17 cellular contexts compared by ENCODE assay signal in the genomic region with DNA sequence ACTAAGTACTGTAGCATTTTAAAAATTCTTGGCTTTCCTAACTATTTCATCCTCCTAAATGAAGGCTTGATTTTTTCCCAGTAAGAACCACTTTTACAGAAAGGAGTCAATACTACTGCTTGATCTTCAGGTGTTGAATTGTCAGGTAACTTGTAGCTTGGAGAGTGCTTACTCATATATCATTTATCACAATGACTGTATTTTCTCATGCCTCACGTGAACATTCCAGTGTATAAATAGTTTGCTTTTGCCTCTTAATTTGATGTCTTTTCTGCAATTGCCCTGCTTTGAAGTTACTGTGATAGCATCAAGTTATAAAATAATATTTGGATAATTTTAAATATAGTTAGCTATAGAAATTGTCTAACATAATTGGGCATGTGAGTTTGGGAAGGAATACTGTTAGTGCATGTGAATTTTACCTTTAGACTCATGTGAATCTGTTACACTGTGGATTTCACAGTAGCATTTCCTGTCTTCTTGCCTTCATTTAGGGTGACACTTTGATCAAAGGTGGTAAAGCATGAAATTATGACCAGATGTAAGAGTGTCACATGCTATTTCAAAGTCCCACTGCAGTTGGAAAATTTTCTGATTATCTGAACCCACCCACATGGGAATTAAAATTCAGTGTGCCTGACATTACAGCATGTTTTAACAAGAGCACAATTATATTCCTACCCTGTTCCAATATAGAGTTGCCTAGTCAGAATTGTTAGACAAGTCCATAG.
DNase-seq lines count a peak whose midpoint lies in the region; ATAC-seq, FAIRE-seq and TF ChIP-seq lines count a peak whose summit lies in the region.
"Had no signal": no experiment of that assay in that cellular context is flagged by ENCODE, and none has a peak within 500 bp of the region (broad histone marks: within the 10 kb centered on the region; RNA-seq: fewer than 3 reads in every experiment).

No MANE protein-coding gene starts in this region.

- 37% methylated on average over 1 of the region's 1 CpG for WGBS in A549 (ENCODE audit: missing lambda C conversion rate)

- in situ Hi-C loops in brain microvascular endothelial cell (cut with HindIII; ENCODE audit: low pct_ligation_motif_present, low sequenced_read_pairs): no loop called here

- ATAC-seq in A549 (no peak), GM18858 (IDR thresholded peaks at IDR 0.05; ENCODE audit: unreplicated experiment) (peak; percentile 58), HG03442 (IDR thresholded peaks at IDR 0.05; ENCODE audit: unreplicated experiment) (peak; percentile 60), GM21786 (IDR thresholded peaks at IDR 0.05; ENCODE audit: unreplicated experiment) (no peak)

- TF ChIP-seq EP300 in A549 (IDR thresholded peaks at IDR 0.05): no peak

- H3K27ac ChIP-seq in A549 (no peak overlapping the region), brain microvascular endothelial cell (no peak overlapping the region)
- H3K27ac ChIP-seq: 22Rv1, C4-2B had no signal

- peak; percentile 32 for FAIRE-seq in A549 (lab: Jason Lieb, UNC)
- FAIRE-seq: G401.6, H1 had no signal

- CTCF ChIA-PET in A549 (lab: Yijun Ruan, JAX): interaction anchor here (0.9 kb wide), 1 partner anchor 12 kb away, joined by 3 read pairs; no protein-coding TSS in a partner anchor

- no peak for TF ChIP-seq CTCF in A549 (IDR thresholded peaks at IDR 0.05)
- TF ChIP-seq CTCF in brain microvascular endothelial cell (IDR thresholded peaks at IDR 0.05; ENCODE audit: low read depth, low read length, missing control alignments): no peak

- H3K4me2 ChIP-seq in A549: no peak overlapping the region

- POLR2A ChIA-PET in A549 (lab: Yijun Ruan, JAX): no interaction called here

- no peaks in the 10 kb centered on the region for H3K4me1 ChIP-seq in A549
- H3K4me1 ChIP-seq: HAP-1 had no signal

- H3K36me3 ChIP-seq in brain microvascular endothelial cell (replicated peaks): no peaks in the 10 kb centered on the region
- H3K36me3 ChIP-seq: HAP-1 had no signal

- no peaks in the 10 kb centered on the region for H3K27me3 ChIP-seq in brain microvascular endothelial cell (replicated peaks)

- no peak for TF ChIP-seq POLR2A in A549 (IDR thresholded peaks at IDR 0.05; ENCODE audit: low read length)

- H3K9me3 ChIP-seq in A549: no peaks in the 10 kb centered on the region
- H3K9me3 ChIP-seq: HAP-1 had no signal

- no peak for DNase-seq in A549 (ENCODE audit: low read depth in 1 of 2, low spot score in 1 of 2)
- peak; percentile 24 for DNase-seq in retina
- no peak for DNase-seq in brain microvascular endothelial cell
- DNase-seq in AG20443 (ENCODE audit: low spot score): no peak
- DNase-seq: CD4-positive, alpha-beta memory T cell; DMS79; EL; IMR-90; KBM-7 had no signal

- H3K4me3 ChIP-seq in A549 (no peak overlapping the region), brain microvascular endothelial cell (ENCODE audit: low read depth, low read length) (no peak overlapping the region)
- H3K4me3 ChIP-seq: HAP-1 had no signal

- TF ChIP-seq RAD21 in A549 (conservative IDR thresholded peaks at IDR 0.05 in 1 of 2, IDR thresholded peaks at IDR 0.05 in 1 of 2): no peak

TF ChIP-seq in A549, 52 proteins besides CTCF, POLR2A, EP300 and RAD21:
- TF ChIP-seq SREBF2 (IDR thresholded peaks at IDR 0.05) (no peak), KDM1A (IDR thresholded peaks at IDR 0.05; ENCODE audit: low read depth) (no peak), HDAC2 (IDR thresholded peaks at IDR 0.05) (no peak), CBX8 (IDR thresholded peaks at IDR 0.05) (no peak), JUNB (IDR thresholded peaks at IDR 0.05) (no peak), MYC (IDR thresholded peaks at IDR 0.05; ENCODE audit: borderline replicate concordance, low read length) (no peak), CEBPB (IDR thresholded peaks at IDR 0.05) (no peak), HEYL (CRISPR knock-in tag; IDR thresholded peaks at IDR 0.05) (no peak), TFCP2L1 (CRISPR knock-in tag; IDR thresholded peaks at IDR 0.05) (no peak), CBX2 (IDR thresholded peaks at IDR 0.05; ENCODE audit: borderline replicate concordance, low read depth) (no peak), KDM5A (IDR thresholded peaks at IDR 0.05) (no peak), ESRRA (IDR thresholded peaks at IDR 0.05; ENCODE audit: borderline replicate concordance, low read length) (no peak), HOXB5 (CRISPR knock-in tag; IDR thresholded peaks at IDR 0.05) (no peak), BHLHE40 (IDR thresholded peaks at IDR 0.05; ENCODE audit: low read depth, low read length) (no peak), EHMT2 (IDR thresholded peaks at IDR 0.05; ENCODE audit: low read depth) (no peak)
- TF ChIP-seq, protein P1, sequence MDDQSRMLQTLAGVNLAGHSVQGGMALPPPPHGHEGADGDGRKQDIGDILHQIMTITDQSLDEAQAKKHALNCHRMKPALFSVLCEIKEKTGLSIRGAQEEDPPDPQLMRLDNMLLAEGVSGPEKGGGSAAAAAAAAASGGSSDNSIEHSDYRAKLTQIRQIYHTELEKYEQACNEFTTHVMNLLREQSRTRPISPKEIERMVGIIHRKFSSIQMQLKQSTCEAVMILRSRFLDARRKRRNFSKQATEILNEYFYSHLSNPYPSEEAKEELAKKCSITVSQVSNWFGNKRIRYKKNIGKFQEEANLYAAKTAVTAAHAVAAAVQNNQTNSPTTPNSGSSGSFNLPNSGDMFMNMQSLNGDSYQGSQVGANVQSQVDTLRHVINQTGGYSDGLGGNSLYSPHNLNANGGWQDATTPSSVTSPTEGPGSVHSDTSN (IDR thresholded peaks at IDR 0.05): no peak
- TF ChIP-seq, protein P2, sequence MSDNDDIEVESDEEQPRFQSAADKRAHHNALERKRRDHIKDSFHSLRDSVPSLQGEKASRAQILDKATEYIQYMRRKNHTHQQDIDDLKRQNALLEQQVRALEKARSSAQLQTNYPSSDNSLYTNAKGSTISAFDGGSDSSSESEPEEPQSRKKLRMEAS (IDR thresholded peaks at IDR 0.05): no peak
- TF ChIP-seq, protein P3, sequence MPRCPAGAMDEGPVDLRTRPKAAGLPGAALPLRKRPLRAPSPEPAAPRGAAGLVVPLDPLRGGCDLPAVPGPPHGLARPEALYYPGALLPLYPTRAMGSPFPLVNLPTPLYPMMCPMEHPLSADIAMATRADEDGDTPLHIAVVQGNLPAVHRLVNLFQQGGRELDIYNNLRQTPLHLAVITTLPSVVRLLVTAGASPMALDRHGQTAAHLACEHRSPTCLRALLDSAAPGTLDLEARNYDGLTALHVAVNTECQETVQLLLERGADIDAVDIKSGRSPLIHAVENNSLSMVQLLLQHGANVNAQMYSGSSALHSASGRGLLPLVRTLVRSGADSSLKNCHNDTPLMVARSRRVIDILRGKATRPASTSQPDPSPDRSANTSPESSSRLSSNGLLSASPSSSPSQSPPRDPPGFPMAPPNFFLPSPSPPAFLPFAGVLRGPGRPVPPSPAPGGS (IDR thresholded peaks at IDR 0.05): no peak
- TF ChIP-seq, protein P4, sequence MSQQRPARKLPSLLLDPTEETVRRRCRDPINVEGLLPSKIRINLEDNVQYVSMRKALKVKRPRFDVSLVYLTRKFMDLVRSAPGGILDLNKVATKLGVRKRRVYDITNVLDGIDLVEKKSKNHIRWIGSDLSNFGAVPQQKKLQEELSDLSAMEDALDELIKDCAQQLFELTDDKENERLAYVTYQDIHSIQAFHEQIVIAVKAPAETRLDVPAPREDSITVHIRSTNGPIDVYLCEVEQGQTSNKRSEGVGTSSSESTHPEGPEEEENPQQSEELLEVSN (IDR thresholded peaks at IDR 0.05; ENCODE audit: borderline replicate concordance, low read depth): no peak

Comparison
In these comparisons a context has a peak if more than half of its experiments do, and no peak if none do; other contexts are left out.
1. ATAC-seq: peak in GM18858 (single experiment) and HG03442 (single experiment); none in A549 (0 of 2) and GM21786 (single experiment).